ENCODE assay signal across 13 cellular contexts in the genomic region with DNA sequence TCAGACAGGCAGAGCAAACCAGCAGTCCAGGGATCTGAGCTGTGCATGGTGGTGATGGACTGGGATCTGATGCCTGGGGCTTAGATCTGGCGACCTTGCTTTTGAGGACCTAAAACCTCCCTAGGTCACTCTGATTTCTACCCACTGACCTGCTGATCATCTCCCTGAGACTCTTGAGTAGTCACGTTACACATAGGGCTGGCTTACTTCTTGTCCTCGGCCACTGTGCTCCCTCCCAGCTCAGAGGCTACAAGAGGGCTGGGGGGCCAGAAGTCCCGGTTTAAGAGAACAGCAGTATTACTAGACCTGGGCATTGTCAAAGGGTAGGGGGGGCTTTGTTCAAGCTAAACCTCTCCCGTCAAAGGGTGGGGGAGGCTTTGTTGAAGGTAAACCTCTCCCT. TPM values are rescaled to one million over a fixed set of nuclear protein-coding genes. Genes with fewer than 3 reads are reported as not detected.
A peak's percentile ranks its signal among the peaks of the same experiment; 100 is the strongest.
DNase-seq lines count a peak whose midpoint lies in the region; ATAC-seq and TF ChIP-seq lines count a peak whose summit lies in the region.
"Had no signal": no experiment of that assay in that cellular context is flagged by ENCODE, and none has a peak within 500 bp of the region (broad histone marks: within the 10 kb centered on the region; RNA-seq: fewer than 3 reads in every experiment).

No MANE protein-coding gene starts in this region.

- H3K4me3 Mint-ChIP-seq in activated T-cell treated with anti-CD3 and anti-CD28 coated beads, Interleukin-2, amount 50 U/mL, for 72 hours = peak overlapping the region; percentile 1 to 21
- no peak overlapping the region for H3K4me3 Mint-ChIP-seq in activated CD8-positive, alpha-beta T cell treated with anti-CD3 and anti-CD28 coated beads for 36 hours
- peak overlapping the region in 2 of 5 donors; percentile 4 to 9 for H3K4me3 Mint-ChIP-seq in immature natural killer cell

- peak overlapping the region; percentile 28 for H3K27ac ChIP-seq in skeletal muscle tissue (ENCODE audit: low read depth, low read length)

- peaks cover 74% of the 10 kb centered on the region for H3K4me1 Mint-ChIP-seq in activated T-cell treated with anti-CD3 and anti-CD28 coated beads, Interleukin-2, amount 50 U/mL, for 72 hours (ENCODE audit: low read depth)
- peaks cover 70% of the 10 kb centered on the region for H3K4me1 Mint-ChIP-seq in activated CD8-positive, alpha-beta T cell treated with anti-CD3 and anti-CD28 coated beads for 36 hours (ENCODE audit: low read depth)
- peaks cover 71 to 92% of the 10 kb centered on the region in 2 donors for H3K4me1 Mint-ChIP-seq in immature natural killer cell

- peaks cover 10 to 30% (median 24%) of the 10 kb centered on the region in 3 donors for H3K36me3 ChIP-seq in skeletal muscle tissue (ENCODE audit: control insufficient read depth in 3 of 3, insufficient read depth in 3 of 3, low read length in 3 of 3)

- intact Hi-C loops in activated CD8-positive, alpha-beta T cell treated with anti-CD3 and anti-CD28 coated beads for 36 hours (cut with micrococcal nuclease) = no loop called here

- CTCF ChIA-PET in activated CD8-positive, alpha-beta T cell treated with anti-CD3 and anti-CD28 coated beads for 36 hours (lab: Charles Lee) = interaction anchor here (1.3 to 8.5 kb wide), 2 partner anchors 52 to 424 kb away, joined by 5 to 67 read pairs; no protein-coding TSS in a partner anchor

- no peak for DNase-seq in activated T-cell treated with anti-CD3 and anti-CD28 coated beads, Interleukin-2, amount 50 U/mL, for 72 hours
- no peak for DNase-seq in activated T-cell treated with anti-CD3 and anti-CD28 coated beads, Interleukin-2, amount 50 U/mL, for 1 hour
- no peak for DNase-seq in activated CD8-positive, alpha-beta T cell treated with anti-CD3 and anti-CD28 coated beads for 36 hours
- no peak for DNase-seq in immature natural killer cell
- DNase-seq in SK-N-DZ (ENCODE audit: low spot score) = no peak
- no peak for DNase-seq in Ammon's horn (ENCODE audit: low spot score)
- DNase-seq in H4 (ENCODE audit: low spot score) = no peak
- DNase-seq: anterior cingulate cortex; KBM-7; NCI-H1048; stimulated activated CD4-positive, alpha-beta T cell treated with anti-CD3 and anti-CD28 coated beads, Interleukin-15, amount 100 ng/mL, for 24 hours had no signal

- no peak for TF ChIP-seq CTCF in activated CD8-positive, alpha-beta T cell treated with anti-CD3 and anti-CD28 coated beads for 36 hours (IDR thresholded peaks at IDR 0.05)

- H3K9me3 Mint-ChIP-seq in activated T-cell treated with anti-CD3 and anti-CD28 coated beads, Interleukin-2, amount 50 U/mL, for 72 hours = no peaks in the 10 kb centered on the region
- no peaks in the 10 kb centered on the region for H3K9me3 Mint-ChIP-seq in activated CD8-positive, alpha-beta T cell treated with anti-CD3 and anti-CD28 coated beads for 36 hours
- H3K9me3 Mint-ChIP-seq in immature natural killer cell = no peaks in the 10 kb centered on the region

- POLR2A ChIA-PET in activated CD8-positive, alpha-beta T cell treated with anti-CD3 and anti-CD28 coated beads for 36 hours (lab: Charles Lee) = interaction anchor here (0.7 to 9.9 kb wide), 7 partner anchors 8 to 143 kb away, joined by 3 to 112 read pairs (median 4); partner anchors contain the start of gene SYTL3

- ATAC-seq in activated T-cell treated with anti-CD3 and anti-CD28 coated beads, Interleukin-2, amount 50 U/mL, for 72 hours (replicated peaks in 1 of 2) = no peak
- no peak for ATAC-seq in activated CD8-positive, alpha-beta T cell treated with anti-CD3 and anti-CD28 coated beads for 36 hours
- ATAC-seq: SK-N-SH treated with all-trans-retinoic acid at 6 μM for 48 hours had no signal

- no peaks in the 10 kb centered on the region for H3K9me3 ChIP-seq in skeletal muscle tissue (ENCODE audit: control insufficient read depth in 3 of 3, low read length in 3 of 3)

- peak overlapping the region; percentile 71 for H3K27ac Mint-ChIP-seq in activated T-cell treated with anti-CD3 and anti-CD28 coated beads, Interleukin-2, amount 50 U/mL, for 72 hours
- peak overlapping the region; percentile 2 for H3K27ac Mint-ChIP-seq in activated CD8-positive, alpha-beta T cell treated with anti-CD3 and anti-CD28 coated beads for 36 hours
- H3K27ac Mint-ChIP-seq in immature natural killer cell = peak overlapping the region; percentile 68 to 92 (median 84)

- peaks cover 24 to 49% of the 10 kb centered on the region in 2 donors for H3K36me3 Mint-ChIP-seq in activated T-cell treated with anti-CD3 and anti-CD28 coated beads, Interleukin-2, amount 50 U/mL, for 72 hours (ENCODE audit: insufficient read depth in 2 of 2)
- H3K36me3 Mint-ChIP-seq in activated CD8-positive, alpha-beta T cell treated with anti-CD3 and anti-CD28 coated beads for 36 hours (ENCODE audit: low read depth) = peaks cover 56% of the 10 kb centered on the region
- H3K36me3 Mint-ChIP-seq in immature natural killer cell = peaks cover 11 to 52% (median 16%) of the 10 kb centered on the region in 3 donors

- H3K4me1 ChIP-seq in skeletal muscle tissue (ENCODE audit: control insufficient read depth in 3 of 3, insufficient read depth in 3 of 3, low read length in 3 of 3) = peaks cover 25 to 45% (median 41%) of the 10 kb centered on the region in 3 donors

- H3K27me3 ChIP-seq in skeletal muscle tissue (ENCODE audit: control insufficient read depth in 3 of 3, insufficient read depth in 3 of 3, low read length in 3 of 3) = no peaks in the 10 kb centered on the region

- H3K27me3 Mint-ChIP-seq in activated T-cell treated with anti-CD3 and anti-CD28 coated beads, Interleukin-2, amount 50 U/mL, for 72 hours (ENCODE audit: low read depth) = no peaks in the 10 kb centered on the region
- no peaks in the 10 kb centered on the region for H3K27me3 Mint-ChIP-seq in activated CD8-positive, alpha-beta T cell treated with anti-CD3 and anti-CD28 coated beads for 36 hours
- H3K27me3 Mint-ChIP-seq in immature natural killer cell (ENCODE audit: low read depth in 3 of 3) = peaks cover 2 to 21% (median 19%) of the 10 kb centered on the region in 3 donors

- H3K9ac ChIP-seq in skeletal muscle tissue (ENCODE audit: low read depth in 1 of 3, low read length in 3 of 3) = no peak overlapping the region

- H3K4me3 ChIP-seq in skeletal muscle tissue (ENCODE audit: low read length in 3 of 3) = no peak overlapping the region

RNA-seq across cellular contexts. Expression of gene DYNLT1, which starts 5.5 kb away (rescaled TPM):
- total RNA-seq in activated T-cell treated with anti-CD3 and anti-CD28 coated beads, Interleukin-2, amount 50 U/mL, for 72 hours = 100 to 1,000 TPM; 111 to 127 TPM
- total RNA-seq in activated CD8-positive, alpha-beta T cell treated with anti-CD3 and anti-CD28 coated beads for 36 hours = 10 to 100 TPM; 94.3 to 98.3 TPM
- polyA plus RNA-seq in immature natural killer cell = 100 to 1,000 TPM in 2 of 3 donors, 10 to 100 TPM in 1; 94.2 to 141 (median 119) TPM
- 32.4 TPM for total RNA-seq in skeletal muscle tissue
- 333 and 438 TPM in 2 replicates for polyA plus RNA-seq in SK-N-DZ (2014; cell fraction: cytosol; rRNA removed)
- polyA plus RNA-seq in SK-N-DZ (2014; cell fraction: nucleus; rRNA removed) = 295 and 313 TPM in 2 replicates
- total RNA-seq in H4 (2014; rRNA removed; shearing (Covaris generic)) = 40.1 and 58.7 TPM in 2 replicates

RNA-seq across cellular contexts. Expression of gene SYTL3, which starts 10.8 kb away (rescaled TPM):
- 100 to 1,000 TPM; 267 to 353 TPM for total RNA-seq in activated T-cell treated with anti-CD3 and anti-CD28 coated beads, Interleukin-2, amount 50 U/mL, for 72 hours
- 100 to 1,000 TPM; 151 to 163 TPM for total RNA-seq in activated CD8-positive, alpha-beta T cell treated with anti-CD3 and anti-CD28 coated beads for 36 hours
- polyA plus RNA-seq in immature natural killer cell = 10 to 100 TPM; 45.4 to 56.5 (median 52.0) TPM
- 5.7 TPM for total RNA-seq in skeletal muscle tissue
- polyA plus RNA-seq in SK-N-DZ (2014; cell fraction: cytosol; rRNA removed) = 3.3 and 6.0 TPM in 2 replicates
- polyA plus RNA-seq in SK-N-DZ (2014; cell fraction: nucleus; rRNA removed) = 3.2 and 6.0 TPM in 2 replicates
- 1.0 TPM in 1 of 2 replicates, not detected in the other for total RNA-seq in H4 (2014; rRNA removed; shearing (Covaris generic))

Comparison
In these comparisons a context has a peak if more than half of its experiments do, and no peak if none do; other contexts are left out.
1. H3K27ac Mint-ChIP-seq: peak in every context shown above with its lines; median percentile 84 in immature natural killer cell; 71 in activated T-cell treated with anti-CD3 and anti-CD28 coated beads, Interleukin-2, amount 50 U/mL, for 72 hours; 2 in activated CD8-positive, alpha-beta T cell treated with anti-CD3 and anti-CD28 coated beads for 36 hours.
2. RNA of gene SYTL3, which starts 10.8 kb away (total RNA-seq): 267 to 353 TPM in activated T-cell treated with anti-CD3 and anti-CD28 coated beads, Interleukin-2, amount 50 U/mL, for 72 hours and 151 to 163 TPM in activated CD8-positive, alpha-beta T cell treated with anti-CD3 and anti-CD28 coated beads for 36 hours; 5.7 TPM in skeletal muscle tissue (single experiment) and 1.0 TPM in H4; every median in the first group is over 10 times any median in the second.